In the genomic region with DNA sequence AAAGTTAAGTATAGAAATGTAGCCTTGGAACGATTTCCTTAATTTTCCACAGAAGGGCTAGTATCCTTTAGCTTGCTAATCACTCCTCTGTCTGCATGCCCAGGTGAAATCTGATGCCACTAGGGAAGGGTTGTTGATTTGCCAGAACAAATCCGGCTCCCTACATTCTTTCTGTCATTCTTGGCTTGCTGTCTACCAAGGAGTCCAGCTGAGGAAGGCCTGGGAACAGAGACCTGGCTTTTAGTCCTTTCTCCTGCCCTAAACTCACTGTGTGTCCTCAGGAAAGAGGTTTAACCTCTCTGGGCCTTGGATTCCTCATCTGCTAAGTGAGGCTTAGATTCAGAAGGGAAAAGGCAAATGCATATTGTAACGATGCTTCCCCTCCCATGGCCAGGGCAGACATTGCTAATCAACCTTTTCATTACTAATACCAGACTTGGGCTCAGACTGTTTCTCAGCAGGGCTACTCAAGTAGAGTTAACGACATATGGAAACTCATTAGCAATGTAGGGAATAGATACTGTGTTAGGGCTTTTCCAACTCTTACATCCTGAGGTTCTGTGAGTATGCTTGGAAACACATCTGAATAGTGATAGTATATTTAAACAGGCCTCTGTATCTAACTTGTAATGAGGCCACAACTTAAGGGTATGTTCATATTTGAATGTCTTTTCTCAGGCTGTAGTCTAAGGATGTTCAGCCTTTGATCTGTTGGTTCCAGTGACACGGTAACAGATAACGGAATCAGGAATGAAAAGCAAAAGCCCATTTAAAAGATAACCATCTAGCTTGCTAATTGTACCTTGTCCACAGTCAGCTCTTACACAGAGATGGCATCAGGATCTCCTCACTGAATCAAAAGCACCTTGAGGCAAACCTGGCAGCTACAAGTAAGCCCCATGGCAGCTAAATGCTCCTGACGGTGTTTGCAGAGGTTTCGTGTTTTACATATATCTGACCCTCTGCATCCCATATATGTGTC, we compare ENCODE assay signal across 1 cellular context.
TF ChIP-seq lines count a peak whose summit lies in the region.

No MANE protein-coding gene starts in this region.

TF ChIP-seq in K562, 482 proteins besides CTCF, POLR2A, EP300 and RAD21:
- TF ChIP-seq IFI16 (CRISPR knock-in tag; IDR thresholded peaks at IDR 0.05) (no peak), DNMT1 (IDR thresholded peaks at IDR 0.05) (no peak), RBM25 (IDR thresholded peaks at IDR 0.05; ENCODE audit: low read depth, low read length, severe bottlenecking) (peak; percentile 59), ZNF512 (tag; IDR thresholded peaks at IDR 0.05) (no peak), MED1 (CRISPR knock-in tag; IDR thresholded peaks at IDR 0.05; ENCODE audit: borderline replicate concordance) (no peak), TAL1 (IDR thresholded peaks at IDR 0.05) (no peak), ZFP36 (IDR thresholded peaks at IDR 0.05; ENCODE audit: low read depth, low read length, partially characterized antibody) (peak; percentile 39), HOMEZ (CRISPR knock-in tag; IDR thresholded peaks at IDR 0.05) (no peak), EWSR1 (IDR thresholded peaks at IDR 0.05; ENCODE audit: borderline replicate concordance, low read depth, partially characterized antibody) (no peak), CXXC5 (CRISPR knock-in tag; IDR thresholded peaks at IDR 0.05) (no peak), ZNF23 (CRISPR knock-in tag; IDR thresholded peaks at IDR 0.05) (peak; percentile 79), ZBTB17 (CRISPR knock-in tag; IDR thresholded peaks at IDR 0.05) (0 out of 2 replicates have a peak, but pooled peaks have one; percentile 35), HCFC1 (IDR thresholded peaks at IDR 0.05; ENCODE audit: low read depth, low read length) (no peak), KDM1A (IDR thresholded peaks at IDR 0.05) (0 out of 4 replicates have a peak, but pooled peaks of 1 of the 2 experiments have one; percentile 26), BCOR (IDR thresholded peaks at IDR 0.05) (peak; percentile 19; the same call in 1 of the 2 replicates)
- TF ChIP-seq, protein P1, sequence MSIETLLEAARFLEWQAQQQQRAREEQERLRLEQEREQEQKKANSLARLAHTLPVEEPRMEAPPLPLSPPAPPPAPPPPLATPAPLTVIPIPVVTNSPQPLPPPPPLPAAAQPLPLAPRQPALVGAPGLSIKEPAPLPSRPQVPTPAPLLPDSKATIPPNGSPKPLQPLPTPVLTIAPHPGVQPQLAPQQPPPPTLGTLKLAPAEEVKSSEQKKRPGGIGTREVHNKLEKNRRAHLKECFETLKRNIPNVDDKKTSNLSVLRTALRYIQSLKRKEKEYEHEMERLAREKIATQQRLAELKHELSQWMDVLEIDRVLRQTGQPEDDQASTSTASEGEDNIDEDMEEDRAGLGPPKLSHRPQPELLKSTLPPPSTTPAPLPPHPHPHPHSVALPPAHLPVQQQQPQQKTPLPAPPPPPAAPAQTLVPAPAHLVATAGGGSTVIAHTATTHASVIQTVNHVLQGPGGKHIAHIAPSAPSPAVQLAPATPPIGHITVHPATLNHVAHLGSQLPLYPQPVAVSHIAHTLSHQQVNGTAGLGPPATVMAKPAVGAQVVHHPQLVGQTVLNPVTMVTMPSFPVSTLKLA (conservative IDR thresholded peaks at IDR 0.05) = no peak
TF ChIP-seq in K562: peak in this region for 6.
